ENCODE assay signal across 34 cellular contexts in the genomic region with DNA sequence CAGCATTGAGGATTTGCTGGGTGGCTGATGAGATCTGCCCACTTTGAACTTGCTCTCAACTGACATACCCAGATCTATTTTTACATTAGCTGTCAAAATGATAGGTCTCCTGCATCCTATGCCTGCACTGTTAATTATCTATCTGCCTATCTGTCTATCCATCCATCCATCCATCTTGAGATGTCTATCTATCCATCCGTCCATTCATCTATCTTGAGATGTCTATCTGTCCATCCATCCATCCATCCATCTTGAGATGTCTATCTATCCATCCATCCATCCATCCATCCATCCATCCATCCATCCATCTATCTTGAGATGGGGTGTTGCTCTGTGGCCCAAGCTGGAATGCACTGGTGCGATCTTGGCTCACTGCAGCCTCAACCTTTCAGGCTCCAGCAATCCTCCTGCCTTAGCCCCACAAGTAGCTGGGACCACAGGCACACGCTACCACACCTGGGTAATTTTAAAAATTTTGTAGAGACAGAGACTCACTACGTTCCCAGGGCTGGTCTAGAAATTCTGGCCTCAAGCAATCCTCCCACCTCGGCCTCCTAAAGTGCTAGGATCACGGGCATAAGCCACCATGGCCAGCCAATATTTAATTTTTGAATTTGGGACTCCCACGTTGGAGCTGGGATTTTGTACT.
"Had no signal": no experiment of that assay in that cellular context is flagged by ENCODE, and none has a peak within 500 bp of the region (broad histone marks: within the 10 kb centered on the region; RNA-seq: fewer than 3 reads in every experiment).

No MANE protein-coding gene starts in this region.

- H3K36me3 Mint-ChIP-seq: activated CD8-positive, alpha-beta memory T cell treated with anti-CD3 and anti-CD28 coated beads, Interleukin-2, amount 10 ng/mL, durations not matched to agents 7 days and 5 days; activated naive CD4-positive, alpha-beta T cell treated with anti-CD3 and anti-CD28 coated beads, Interleukin-2, amount 50 U/mL, for 72 hours; activated naive CD8-positive, alpha-beta T cell treated with anti-CD3 and anti-CD28 coated beads for 36 hours had no signal

- H3K27me3 Mint-ChIP-seq: activated CD4-positive, alpha-beta T cell treated with anti-CD3 and anti-CD28 coated beads, Interleukin-2, amount 10 ng/mL, durations not matched to agents 7 days and 5 days; activated CD8-positive, alpha-beta memory T cell treated with anti-CD3 and anti-CD28 coated beads, Interleukin-2, amount 10 ng/mL, durations not matched to agents 7 days and 5 days had no signal

- H3K4me3 Mint-ChIP-seq: activated B cell treated with CpG ODN at 0.5 μM for 24 hours; activated CD4-positive, alpha-beta memory T cell treated with anti-CD3 and anti-CD28 coated beads, Interleukin-2, amount 10 ng/mL, durations not matched to agents 7 days and 5 days; activated CD4-positive, alpha-beta T cell treated with anti-CD3 and anti-CD28 coated beads for 36 hours; activated CD4-positive, alpha-beta T cell treated with anti-CD3 and anti-CD28 coated beads, Interleukin-2, amount 10 ng/mL, durations not matched to agents 7 days and 5 days; activated CD8-positive, alpha-beta memory T cell treated with anti-CD3 and anti-CD28 coated beads, Interleukin-2, amount 10 ng/mL, durations not matched to agents 7 days and 5 days; activated CD8-positive, alpha-beta T cell treated with anti-CD3 and anti-CD28 coated beads, Interleukin-2, amount 10 ng/mL, durations not matched to agents 7 days and 5 days; activated naive CD4-positive, alpha-beta T cell treated with anti-CD3 and anti-CD28 coated beads for 36 hours; activated naive CD8-positive, alpha-beta T cell treated with anti-CD3 and anti-CD28 coated beads for 36 hours; activated T-cell treated with anti-CD3 and anti-CD28 coated beads, Interleukin-2, amount 50 U/mL, for 24 hours; activated T-helper 17 cell treated with anti-CD3 and anti-CD28 coated beads, Interleukin-2, amount 50 U/mL, for 72 hours; T-helper 1 cell treated with Interleukin-12 subunit alpha and Interleukin-12 subunit beta and Interleukin-4 antibody, amounts not matched to agents 30 μg/mL and 1 μg/mL, for 36 hours; T-helper 2 cell treated with Interferon-gamma antibody and Interleukin-4, amounts not matched to agents 5 μg/mL and 100 μg/mL, for 36 hours had no signal

- H3K4me1 ChIP-seq: adrenal gland, body of pancreas, breast epithelium had no signal

- H3K27ac Mint-ChIP-seq: activated B cell treated with CpG ODN at 0.5 μM for 24 hours; activated CD4-positive, alpha-beta memory T cell treated with anti-CD3 and anti-CD28 coated beads, Interleukin-2, amount 10 ng/mL, durations not matched to agents 7 days and 5 days; activated CD4-positive, alpha-beta T cell treated with anti-CD3 and anti-CD28 coated beads for 36 hours; activated CD4-positive, alpha-beta T cell treated with anti-CD3 and anti-CD28 coated beads, Interleukin-2, amount 10 ng/mL, durations not matched to agents 7 days and 5 days; activated CD8-positive, alpha-beta memory T cell treated with anti-CD3 and anti-CD28 coated beads, Interleukin-2, amount 10 ng/mL, durations not matched to agents 7 days and 5 days; activated CD8-positive, alpha-beta T cell treated with anti-CD3 and anti-CD28 coated beads, Interleukin-2, amount 10 ng/mL, durations not matched to agents 7 days and 5 days; activated naive CD4-positive, alpha-beta T cell treated with anti-CD3 and anti-CD28 coated beads for 36 hours; activated naive CD4-positive, alpha-beta T cell treated with anti-CD3 and anti-CD28 coated beads, Interleukin-2, amount 50 U/mL, for 72 hours; activated naive CD8-positive, alpha-beta T cell treated with anti-CD3 and anti-CD28 coated beads for 36 hours; activated T-cell treated with anti-CD3 and anti-CD28 coated beads, Interleukin-2, amount 50 U/mL, for 24 hours; activated T-helper 17 cell treated with anti-CD3 and anti-CD28 coated beads, Interleukin-2, amount 50 U/mL, for 72 hours; T-helper 1 cell treated with Interleukin-12 subunit alpha and Interleukin-12 subunit beta and Interleukin-4 antibody, amounts not matched to agents 30 μg/mL and 1 μg/mL, for 36 hours; T-helper 2 cell treated with Interferon-gamma antibody and Interleukin-4, amounts not matched to agents 5 μg/mL and 100 μg/mL, for 36 hours had no signal

- H3K27me3 ChIP-seq: adrenal gland, body of pancreas, brain microvascular endothelial cell, breast epithelium had no signal

- H3K27ac ChIP-seq: adrenal gland, body of pancreas, brain microvascular endothelial cell, breast epithelium, VCaP had no signal

- ATAC-seq: activated CD4-positive, alpha-beta T cell treated with anti-CD3 and anti-CD28 coated beads for 36 hours; activated CD4-positive, CD25-positive, alpha-beta regulatory T cell treated with anti-CD3 and anti-CD28 coated beads, Interleukin-2, amount 50 U/mL, for 24 hours; activated CD8-positive, alpha-beta memory T cell treated with anti-CD3 and anti-CD28 coated beads, Interleukin-2, amount 10 ng/mL, durations not matched to agents 7 days and 5 days; activated CD8-positive, alpha-beta T cell treated with anti-CD3 and anti-CD28 coated beads, Interleukin-2, amount 10 ng/mL, durations not matched to agents 7 days and 5 days; activated naive CD4-positive, alpha-beta T cell treated with anti-CD3 and anti-CD28 coated beads, Interleukin-2, amount 50 U/mL, for 72 hours; activated T-helper 17 cell treated with anti-CD3 and anti-CD28 coated beads, Interleukin-2, amount 50 U/mL, for 72 hours; body of pancreas had no signal

- H3K36me3 ChIP-seq: adrenal gland, brain microvascular endothelial cell, breast epithelium had no signal

- DNase-seq: activated B cell treated with CpG ODN at 0.5 μM for 24 hours; activated CD4-positive, alpha-beta memory T cell treated with anti-CD3 and anti-CD28 coated beads, Interleukin-2, amount 10 ng/mL, durations not matched to agents 7 days and 5 days; activated CD4-positive, alpha-beta T cell treated with anti-CD3 and anti-CD28 coated beads for 1 hour; activated CD4-positive, alpha-beta T cell treated with anti-CD3 and anti-CD28 coated beads for 36 hours; activated CD4-positive, alpha-beta T cell treated with anti-CD3 and anti-CD28 coated beads for 48 hours; activated CD4-positive, alpha-beta T cell treated with anti-CD3 and anti-CD28 coated beads, Interleukin-2, amount 10 ng/mL, durations not matched to agents 7 days and 5 days; activated CD4-positive, alpha-beta T cell treated with anti-CD3 and anti-CD28 coated beads, Interleukin-2, amount 50 U/mL, for 48 hours; activated CD8-positive, alpha-beta memory T cell treated with anti-CD3 and anti-CD28 coated beads for 24 hours; activated CD8-positive, alpha-beta memory T cell treated with anti-CD3 and anti-CD28 coated beads, Interleukin-2, amount 10 ng/mL, durations not matched to agents 7 days and 5 days; activated CD8-positive, alpha-beta T cell treated with anti-CD3 and anti-CD28 coated beads, Interleukin-2, amount 10 ng/mL, durations not matched to agents 7 days and 5 days; activated effector memory CD4-positive, alpha-beta T cell treated with anti-CD3 and anti-CD28 coated beads, Interleukin-2, amount 50 U/mL, for 16 hours; activated gamma-delta T cell treated with Interleukin-2 at 50 U/mL for 16 hours; activated naive CD4-positive, alpha-beta T cell; activated naive CD4-positive, alpha-beta T cell treated with anti-CD3 and anti-CD28 coated beads for 36 hours; activated naive CD4-positive, alpha-beta T cell treated with anti-CD3 and anti-CD28 coated beads, Interleukin-2, amount 50 U/mL, for 16 hours; activated naive CD8-positive, alpha-beta T cell treated with anti-CD3 and anti-CD28 coated beads for 36 hours; activated T-cell treated with anti-CD3 and anti-CD28 coated beads, Interleukin-2, amount 50 U/mL, for 24 hours; activated T-cell treated with anti-CD3 and anti-CD28 coated beads, Interleukin-2, amount 50 U/mL, for 48 hours; adrenal gland; amniotic stem cell; aorta; body of pancreas; brain microvascular endothelial cell; central memory CD4-positive, alpha-beta T cell; T-helper 1 cell; T-helper 2 cell; T-helper 9 cell had no signal

- H3K4me1 Mint-ChIP-seq: activated B cell treated with CpG ODN at 0.5 μM for 24 hours; activated CD4-positive, alpha-beta memory T cell treated with anti-CD3 and anti-CD28 coated beads, Interleukin-2, amount 10 ng/mL, durations not matched to agents 7 days and 5 days; activated CD4-positive, alpha-beta T cell treated with anti-CD3 and anti-CD28 coated beads for 36 hours; activated CD4-positive, alpha-beta T cell treated with anti-CD3 and anti-CD28 coated beads, Interleukin-2, amount 10 ng/mL, durations not matched to agents 7 days and 5 days; activated CD8-positive, alpha-beta memory T cell treated with anti-CD3 and anti-CD28 coated beads, Interleukin-2, amount 10 ng/mL, durations not matched to agents 7 days and 5 days; activated naive CD8-positive, alpha-beta T cell treated with anti-CD3 and anti-CD28 coated beads for 36 hours; activated T-helper 17 cell treated with anti-CD3 and anti-CD28 coated beads, Interleukin-2, amount 50 U/mL, for 72 hours had no signal

- H3K4me3 ChIP-seq: adrenal gland, body of pancreas, breast epithelium had no signal

- H3K9me3 Mint-ChIP-seq: activated CD4-positive, alpha-beta memory T cell treated with anti-CD3 and anti-CD28 coated beads, Interleukin-2, amount 10 ng/mL, durations not matched to agents 7 days and 5 days; activated CD4-positive, alpha-beta T cell treated with anti-CD3 and anti-CD28 coated beads, Interleukin-2, amount 10 ng/mL, durations not matched to agents 7 days and 5 days; activated naive CD4-positive, alpha-beta T cell treated with anti-CD3 and anti-CD28 coated beads for 36 hours; activated naive CD8-positive, alpha-beta T cell treated with anti-CD3 and anti-CD28 coated beads for 36 hours; activated T-cell treated with anti-CD3 and anti-CD28 coated beads, Interleukin-2, amount 50 U/mL, for 24 hours; T-helper 1 cell treated with Interleukin-12 subunit alpha and Interleukin-12 subunit beta and Interleukin-4 antibody, amounts not matched to agents 30 μg/mL and 1 μg/mL, for 36 hours; T-helper 2 cell treated with Interferon-gamma antibody and Interleukin-4, amounts not matched to agents 5 μg/mL and 100 μg/mL, for 36 hours had no signal

- H3K9me3 ChIP-seq: adrenal gland, body of pancreas, breast epithelium had no signal
